In genomic region chr9:32701321-32702022, GRCh38 we compare ENCODE assay signal across 18 cellular contexts.
"Had no signal": no experiment of that assay in that cellular context is flagged by ENCODE, and none has a peak within 500 bp of the region (broad histone marks: within the 10 kb centered on the region; RNA-seq: fewer than 3 reads in every experiment).

No MANE protein-coding gene starts in this region.

- H3K27ac ChIP-seq: body of pancreas, coronary artery, gastroesophageal sphincter, heart right ventricle, neural progenitor cell, ovary, thyroid gland had no signal

- H3K4me2 ChIP-seq: neural progenitor cell had no signal

- H3K4me1 ChIP-seq: body of pancreas, gastroesophageal sphincter, heart right ventricle, neural progenitor cell, thyroid gland had no signal

- H3K4me3 ChIP-seq: body of pancreas, coronary artery, gastroesophageal sphincter, heart right ventricle, neural progenitor cell, ovary, thyroid gland had no signal

- H3K9me3 ChIP-seq: body of pancreas, gastroesophageal sphincter, heart right ventricle, ovary, thyroid gland had no signal

- H3K9ac ChIP-seq: neural progenitor cell had no signal

- H3K27me3 ChIP-seq: body of pancreas, gastroesophageal sphincter, neural progenitor cell, ovary, thyroid gland had no signal

- H2AFZ ChIP-seq: neural progenitor cell had no signal

- DNase-seq: activated CD4-positive, alpha-beta T cell treated with anti-CD3 and anti-CD28 coated beads, Interleukin-2, amount 10 ng/mL, durations not matched to agents 7 days and 5 days; activated CD4-positive, CD25-positive, alpha-beta regulatory T cell; activated CD8-positive, alpha-beta memory T cell treated with anti-CD3 and anti-CD28 coated beads, Interleukin-2, amount 50 U/mL, for 48 hours; activated gamma-delta T cell; activated T-cell treated with anti-CD3 and anti-CD28 coated beads, Interleukin-2, amount 50 U/mL, for 72 hours; amniotic stem cell; body of pancreas; effector CD4-positive, alpha-beta T cell; heart right ventricle; left colon; naive B cell; ovary; stimulated activated CD4-positive, alpha-beta T cell treated with anti-CD3 and anti-CD28 coated beads, Interleukin-1b, Interleukin-23, amount 100 ng/mL, for 48 hours; thyroid gland had no signal

- ATAC-seq: activated T-cell treated with anti-CD3 and anti-CD28 coated beads, Interleukin-2, amount 50 U/mL, for 72 hours; body of pancreas; gastroesophageal sphincter; heart right ventricle; left colon; stimulated activated effector memory CD8-positive, alpha-beta T cell treated with anti-CD3 and anti-CD28 coated beads, Interleukin-12 subunit alpha, Interleukin-12 subunit beta, amount 100 ng/mL, for 72 hours had no signal

- H3K36me3 ChIP-seq: gastroesophageal sphincter, heart right ventricle, neural progenitor cell, ovary, thyroid gland had no signal
